In the genomic region with DNA sequence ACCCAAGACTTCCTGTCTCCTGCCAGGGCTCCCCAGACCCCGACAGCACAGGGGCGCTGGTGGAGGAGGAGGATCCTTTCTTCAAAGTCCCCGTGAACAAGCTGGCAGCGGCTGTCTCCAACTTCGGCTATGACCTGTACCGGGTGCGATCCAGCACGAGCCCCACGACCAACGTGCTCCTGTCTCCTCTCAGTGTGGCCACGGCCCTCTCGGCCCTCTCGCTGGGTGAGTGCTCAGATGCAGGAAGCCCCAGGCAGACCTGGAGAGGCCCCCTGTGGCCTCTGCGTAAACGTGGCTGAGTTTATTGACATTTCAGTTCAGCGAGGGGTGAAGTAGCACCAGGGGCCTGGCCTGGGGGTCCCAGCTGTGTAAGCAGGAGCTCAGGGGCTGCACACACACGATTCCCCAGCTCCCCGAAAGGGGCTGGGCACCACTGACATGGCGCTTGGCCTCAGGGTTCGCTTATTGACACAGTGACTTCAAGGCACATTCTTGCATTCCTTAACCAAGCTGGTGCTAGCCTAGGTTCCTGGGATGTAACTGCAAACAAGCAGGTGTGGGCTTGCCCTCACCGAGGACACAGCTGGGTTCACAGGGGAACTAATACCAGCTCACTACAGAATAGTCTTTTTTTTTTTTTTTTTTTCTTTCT, we compare ENCODE assay signal across 1 cellular context.
TF ChIP-seq lines count a peak whose summit lies in the region.

No MANE protein-coding gene starts in this region.

TF ChIP-seq in K562, 482 proteins besides CTCF, POLR2A, EP300 and RAD21:
- TF ChIP-seq POLR2G (IDR thresholded peaks at IDR 0.05; ENCODE audit: low read depth, low read length) = 0 out of 2 replicates have a peak, but pooled peaks have one; percentile 46
- TF ChIP-seq TAF15 (IDR thresholded peaks at IDR 0.05; ENCODE audit: low read depth, low read length) = no peak
